13 cellular contexts compared by ENCODE assay signal in genomic region chr3:47012342-47013230, GRCh38. TPM values are rescaled to one million over a fixed set of nuclear protein-coding genes. Genes with fewer than 3 reads are reported as not detected.
DNase-seq lines count a peak whose midpoint lies in the region; ATAC-seq, FAIRE-seq and TF ChIP-seq lines count a peak whose summit lies in the region.
"Had no signal": no experiment of that assay in that cellular context is flagged by ENCODE, and none has a peak within 500 bp of the region (broad histone marks: within the 10 kb centered on the region; RNA-seq: fewer than 3 reads in every experiment).

No MANE protein-coding gene starts in this region.

- H3K27me3 Mint-ChIP-seq in progenitor cell of endocrine pancreas, result no peaks in the 10 kb centered on the region

- H4K20me1 ChIP-seq in PC-3 (ENCODE audit: low read length), result no peaks in the 10 kb centered on the region

- H3K4me3 Mint-ChIP-seq in progenitor cell of endocrine pancreas (ENCODE audit: low read depth), result no peak overlapping the region

- TF ChIP-seq CTCF in dorsolateral prefrontal cortex (IDR thresholded peaks at IDR 0.05 in 54 of 56, conservative IDR thresholded peaks at IDR 0.05 in 2 of 56; ENCODE audit: low read depth in 1 of 56, partially characterized antibody in 56 of 56), result no peak
- no peak for TF ChIP-seq CTCF in progenitor cell of endocrine pancreas (IDR thresholded peaks at IDR 0.05; ENCODE audit: unreplicated experiment)
- no peak for TF ChIP-seq CTCF in PC-3 (conservative IDR thresholded peaks at IDR 0.05; ENCODE audit: low read depth, low read length)

- H3K4me3 ChIP-seq in dorsolateral prefrontal cortex (no peak overlapping the region), small intestine (ENCODE audit: low read depth in 1 of 2, low read length in 2 of 2) (no peak overlapping the region), PC-3 (ENCODE audit: low read length) (no peak overlapping the region)
- H3K4me3 ChIP-seq: A549, vagina had no signal

- H3K9me3 Mint-ChIP-seq in progenitor cell of endocrine pancreas (ENCODE audit: low read depth), result no peaks in the 10 kb centered on the region

- POLR2A ChIA-PET in PC-3 (lab: Charles Lee; ENCODE audit: unreplicated experiment), result no interaction called here

- ATAC-seq in PC-3, result no peak
- ATAC-seq: left colon had no signal

- no peaks in the 10 kb centered on the region for H3K9me3 ChIP-seq in small intestine (ENCODE audit: control insufficient read depth, low read depth)
- H3K9me3 ChIP-seq in PC-3 (ENCODE audit: low read length), result no peaks in the 10 kb centered on the region
- H3K9me3 ChIP-seq: A549, vagina had no signal

- peak overlapping the region; percentile 69 for H3K27ac Mint-ChIP-seq in progenitor cell of endocrine pancreas

- H3K27ac ChIP-seq in dorsolateral prefrontal cortex (peak overlapping the region in 21 of 59 donors; percentile 6 to 81 (median 38)), small intestine (ENCODE audit: low read depth in 1 of 2, low read length in 1 of 2) (no peak overlapping the region), PC-3 (ENCODE audit: low read length) (no peak overlapping the region)
- H3K27ac ChIP-seq: A549, vagina had no signal

- H3K79me2 ChIP-seq in PC-3 (ENCODE audit: low read length), result no peaks in the 10 kb centered on the region

- H3K36me3 Mint-ChIP-seq in progenitor cell of endocrine pancreas (ENCODE audit: insufficient read depth), result peaks cover 6% of the 10 kb centered on the region

- 84 to 86% (median 85%) methylated on average over 9 to 10 of the region's 10 CpGs for WGBS in small intestine, 3 donors

- H3K4me1 Mint-ChIP-seq in progenitor cell of endocrine pancreas (ENCODE audit: low read depth), result peaks cover 14% of the 10 kb centered on the region

- H3F3A ChIP-seq in PC-3 (ENCODE audit: low read length, unreplicated experiment), result no peaks in the 10 kb centered on the region

- DNase-seq in activated CD8-positive, alpha-beta memory T cell treated with anti-CD3 and anti-CD28 coated beads for 24 hours, result peak; percentile 55
- no peak for DNase-seq in activated CD8-positive, alpha-beta memory T cell treated with anti-CD3 and anti-CD28 coated beads, Interleukin-2, amount 50 U/mL, for 4 hours
- DNase-seq in NCI-H2171 (lab: John Stamatoyannopoulos, UW), result peak; percentile 48
- DNase-seq in dorsolateral prefrontal cortex, result peak in 6 of 10 donors; percentile 46 to 93 (median 67)
- no peak for DNase-seq in progenitor cell of endocrine pancreas (ENCODE audit: low spot score, unreplicated experiment)
- DNase-seq in small intestine, result no peak
- no peak for DNase-seq in activated T-cell treated with anti-CD3 and anti-CD28 coated beads, Interleukin-2, amount 50 U/mL, for 1 hour
- DNase-seq in PC-3, result no peak
- DNase-seq: left colon, NCI-H345 had no signal

- H3K9ac ChIP-seq in PC-3 (ENCODE audit: low read length), result no peak overlapping the region

- no peaks in the 10 kb centered on the region for H3K27me3 ChIP-seq in dorsolateral prefrontal cortex
- no peaks in the 10 kb centered on the region for H3K27me3 ChIP-seq in small intestine (ENCODE audit: control insufficient read depth in 2 of 2, insufficient read depth in 2 of 2, low read length in 2 of 2)
- no peaks in the 10 kb centered on the region for H3K27me3 ChIP-seq in PC-3 (ENCODE audit: low read length)
- H3K27me3 ChIP-seq: vagina had no signal

- peaks cover 3 to 4% of the 10 kb centered on the region in 2 donors for H3K4me1 ChIP-seq in small intestine (ENCODE audit: control insufficient read depth in 2 of 2, insufficient read depth in 1 of 2, low read depth in 1 of 2, low read length in 1 of 2)
- H3K4me1 ChIP-seq in PC-3 (ENCODE audit: insufficient read depth, low read length), result peaks cover 5% of the 10 kb centered on the region; the same call in 1 of the 2 replicates
- H3K4me1 ChIP-seq: A549 had no signal

- FAIRE-seq in small intestine (lab: Jason Lieb, UNC), result no peak
- FAIRE-seq: A549, TTC549 had no signal

- BruUV-seq in PC-3 (replicated peaks; lab: Mats Ljungman, UMichigan), result no TSS peak

- CTCF ChIA-PET in PC-3 (lab: Charles Lee), result no interaction called here

- no peaks in the 10 kb centered on the region for H3K9me2 ChIP-seq in PC-3 (replicated peaks; ENCODE audit: low read length)

- intact Hi-C loops in dorsolateral prefrontal cortex (cut with DNase I), result loop anchor here in 1 of 2 donors (10.0 kb wide), 1 partner anchor 152 kb away; the partner anchor contains the start of gene SETD2
- intact Hi-C loops in PC-3 (cut with micrococcal nuclease), result no loop called here

- no peak overlapping the region for H3K4me2 ChIP-seq in PC-3 (ENCODE audit: low read length)
- H3K4me2 ChIP-seq: A549 had no signal

- H2AFZ ChIP-seq in PC-3 (ENCODE audit: low read length), result no peak overlapping the region

- peaks cover 3 to 6% of the 10 kb centered on the region in 2 donors for H3K36me3 ChIP-seq in small intestine (ENCODE audit: control insufficient read depth in 2 of 2, insufficient read depth in 2 of 2, low read length in 2 of 2)
- peaks cover 3% of the 10 kb centered on the region; the same call in 1 of the 2 replicates for H3K36me3 ChIP-seq in PC-3 (ENCODE audit: low read depth, low read length)

RNA-seq across cellular contexts. Expression of gene NBEAL2, which starts 33.1 kb away (rescaled TPM):
- 10 to 100 TPM in 112 of 120 experiments, 1 to 10 TPM in 8; 8.2 to 41.7 (median 16.9) TPM for total RNA-seq in dorsolateral prefrontal cortex
- total RNA-seq in progenitor cell of endocrine pancreas, result 292 and 320 TPM in 2 replicates
- polyA plus RNA-seq in small intestine, result 10 to 100 TPM; 32.7 to 55.9 (median 50.5) TPM
- total RNA-seq in PC-3 (2014; rRNA removed), result 50.7 and 77.2 TPM in 2 replicates

RNA-seq across cellular contexts. Expression of gene CCDC12, which starts 36.0 kb away (rescaled TPM):
- total RNA-seq in dorsolateral prefrontal cortex, result 10 to 100 TPM; 30.9 to 54.9 (median 40.5) TPM
- total RNA-seq in progenitor cell of endocrine pancreas, result 62.3 and 64.3 TPM in 2 replicates
- polyA plus RNA-seq in small intestine, result 10 to 100 TPM; 73.3 to 84.5 (median 78.6) TPM
- total RNA-seq in PC-3 (2014; rRNA removed), result 44.2 and 67.8 TPM in 2 replicates

Comparison
In these comparisons a context has a peak if more than half of its experiments do, and no peak if none do; other contexts are left out.
1. DNase-seq: peak in activated CD8-positive, alpha-beta memory T cell treated with anti-CD3 and anti-CD28 coated beads for 24 hours (single experiment), NCI-H2171 (single experiment) and dorsolateral prefrontal cortex (6 of 10); none in activated CD8-positive, alpha-beta memory T cell treated with anti-CD3 and anti-CD28 coated beads, Interleukin-2, amount 50 U/mL, for 4 hours (single experiment), progenitor cell of endocrine pancreas (single experiment), small intestine (single experiment), activated T-cell treated with anti-CD3 and anti-CD28 coated beads, Interleukin-2, amount 50 U/mL, for 1 hour (single experiment) and PC-3 (single experiment).